In the genomic region with DNA sequence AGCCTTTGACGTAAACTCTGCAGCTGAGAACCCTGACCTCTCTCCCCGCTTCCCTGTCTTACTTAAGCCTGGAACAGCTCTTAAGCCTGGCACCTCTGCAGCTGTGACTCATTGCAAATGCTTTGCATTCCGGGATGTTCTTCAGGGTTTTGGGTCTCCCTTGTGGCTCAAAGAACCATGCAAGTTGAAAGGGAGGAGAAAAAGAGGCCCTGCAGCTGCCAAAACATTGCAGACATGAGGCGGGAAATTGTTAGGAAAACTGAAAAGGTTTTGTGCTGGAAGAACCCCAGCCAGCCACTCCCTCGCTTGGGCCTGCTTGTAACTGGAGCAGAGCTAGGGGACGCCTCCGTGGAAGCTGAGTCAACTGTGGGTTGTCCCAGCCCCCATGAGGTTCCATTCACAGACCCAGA, we compare ENCODE assay signal across 9 cellular contexts.
DNase-seq lines count a peak whose midpoint lies in the region; ATAC-seq and TF ChIP-seq lines count a peak whose summit lies in the region.
"Had no signal": no experiment of that assay in that cellular context is flagged by ENCODE, and none has a peak within 500 bp of the region (broad histone marks: within the 10 kb centered on the region; RNA-seq: fewer than 3 reads in every experiment).

No MANE protein-coding gene starts in this region.

- no peak overlapping the region for H3K4ac ChIP-seq in neuronal stem cell (ENCODE audit: low read length)

- no peak for ATAC-seq in activated CD4-positive, alpha-beta T cell treated with anti-CD3 and anti-CD28 coated beads for 36 hours

- no peak overlapping the region for H3K27ac Mint-ChIP-seq in activated CD4-positive, alpha-beta T cell treated with anti-CD3 and anti-CD28 coated beads for 36 hours

- no peak overlapping the region for H4K8ac ChIP-seq in neuronal stem cell (ENCODE audit: low read depth, low read length)

- H4K91ac ChIP-seq in neuronal stem cell (ENCODE audit: low read depth, low read length, poor library complexity), result no peak overlapping the region

- DNase-seq in AG09309 (ENCODE audit: low read depth) (peak; percentile 97), SHP77 treated with DMSO at 0.1 percent for 48 hours (lab: John Stamatoyannopoulos, UW) (peak; percentile 35), fibroblast of the conjunctiva (ENCODE audit: low read depth) (peak; percentile 97), neuronal stem cell (ENCODE audit: low spot score) (peak; percentile 56), NCI-H1930 (lab: John Stamatoyannopoulos, UW) (no peak), DMS153 (lab: John Stamatoyannopoulos, UW) (no peak)
- DNase-seq in stimulated activated CD4-positive, alpha-beta T cell treated with anti-CD3 and anti-CD28 coated beads, Interleukin-12 subunit alpha, Interleukin-12 subunit beta, amount 100 ng/mL, for 4 hours, result no peak
- no peak for DNase-seq in activated CD4-positive, alpha-beta T cell treated with anti-CD3 and anti-CD28 coated beads for 36 hours

- no peak overlapping the region for H3K9ac ChIP-seq in neuronal stem cell (ENCODE audit: low read depth, low read length, poor library complexity)

- no peak overlapping the region for H3K14ac ChIP-seq in neuronal stem cell (ENCODE audit: low read length)

- H3K4me2 ChIP-seq in neuronal stem cell (ENCODE audit: insufficient read depth, low read length, poor library complexity, severe bottlenecking), result no peak overlapping the region

- WGBS in neuronal stem cell (ENCODE audit: extremely low coverage in 2 of 2, insufficient read length in 2 of 2, insufficient replicate concordance in 1 of 2), 2 donors, result no CpG with 5 or more reads among the region's 7 CpGs

- H3K4me3 ChIP-seq in AG09309 (ENCODE audit: control insufficient read depth, low read depth, low read length) (no peak overlapping the region; the same call in 1 of the 2 replicates), neuronal stem cell (ENCODE audit: low read length in 2 of 2) (no peak overlapping the region)
- H3K4me3 ChIP-seq: skin epidermis had no signal

- POLR2A ChIA-PET in activated CD4-positive, alpha-beta T cell treated with anti-CD3 and anti-CD28 coated beads for 36 hours (lab: Charles Lee), result no interaction called here

- no peak overlapping the region for H3K18ac ChIP-seq in neuronal stem cell (ENCODE audit: low read length)

- H2BK120ac ChIP-seq in neuronal stem cell (ENCODE audit: low read depth, low read length), result no peak overlapping the region

- H3K27ac ChIP-seq in neuronal stem cell (replicated peaks; ENCODE audit: low read length), result peak overlapping the region; percentile 68

- H2AFZ ChIP-seq in neuronal stem cell (ENCODE audit: low read length), result peak overlapping the region; percentile 50

- no peaks in the 10 kb centered on the region for H3K4me1 Mint-ChIP-seq in activated CD4-positive, alpha-beta T cell treated with anti-CD3 and anti-CD28 coated beads for 36 hours

- no peaks in the 10 kb centered on the region for H3K36me3 ChIP-seq in neuronal stem cell (replicated peaks in 1 of 2; ENCODE audit: control insufficient read depth in 2 of 2, insufficient read depth in 2 of 2, low read length in 2 of 2)

- H3K23ac ChIP-seq in neuronal stem cell (ENCODE audit: low read depth, low read length, poor library complexity), result no peak overlapping the region

- H3K4me1 ChIP-seq in neuronal stem cell (ENCODE audit: control insufficient read depth in 2 of 2, insufficient read depth in 1 of 2, low read depth in 1 of 2, low read length in 2 of 2), result peaks cover 9 to 10% of the 10 kb centered on the region in 2 donors

- H2BK15ac ChIP-seq in neuronal stem cell (ENCODE audit: low read length), result no peak overlapping the region

- CTCF ChIA-PET in activated CD4-positive, alpha-beta T cell treated with anti-CD3 and anti-CD28 coated beads for 36 hours (lab: Charles Lee), result interaction anchor here (1.2 kb wide), 1 partner anchor 47 kb away, joined by 3 read pairs; no protein-coding TSS in a partner anchor

- peaks cover 8% of the 10 kb centered on the region for H3K27me3 Mint-ChIP-seq in activated CD4-positive, alpha-beta T cell treated with anti-CD3 and anti-CD28 coated beads for 36 hours

- no peak for TF ChIP-seq CTCF in AG09309 (IDR thresholded peaks at IDR 0.05; ENCODE audit: control insufficient read depth, insufficient read depth, low read depth, low read length, missing control alignments)

- no peak overlapping the region for H2BK12ac ChIP-seq in neuronal stem cell (ENCODE audit: low read length)

- no peak overlapping the region for H2AK5ac ChIP-seq in neuronal stem cell (ENCODE audit: low read depth, low read length)

- no peaks in the 10 kb centered on the region for H3K9me3 Mint-ChIP-seq in activated CD4-positive, alpha-beta T cell treated with anti-CD3 and anti-CD28 coated beads for 36 hours (ENCODE audit: low read depth)

- H3K79me1 ChIP-seq in neuronal stem cell (ENCODE audit: low read depth, low read length), result no peaks in the 10 kb centered on the region

- intact Hi-C loops in activated CD4-positive, alpha-beta T cell treated with anti-CD3 and anti-CD28 coated beads for 36 hours (cut with DNase I, micrococcal nuclease), result no loop called here

- H2BK5ac ChIP-seq in neuronal stem cell (ENCODE audit: low read length), result no peak overlapping the region

- no peaks in the 10 kb centered on the region for H3K36me3 Mint-ChIP-seq in activated CD4-positive, alpha-beta T cell treated with anti-CD3 and anti-CD28 coated beads for 36 hours (ENCODE audit: low read depth)

- no peaks in the 10 kb centered on the region for H3K9me3 ChIP-seq in neuronal stem cell (replicated peaks in 1 of 2; ENCODE audit: control insufficient read depth in 2 of 2, insufficient read depth in 1 of 2, low read depth in 1 of 2, low read length in 2 of 2)

- no peak overlapping the region for H3K4me3 Mint-ChIP-seq in activated CD4-positive, alpha-beta T cell treated with anti-CD3 and anti-CD28 coated beads for 36 hours

- no peaks in the 10 kb centered on the region for H3K27me3 ChIP-seq in neuronal stem cell (ENCODE audit: control insufficient read depth in 3 of 3, insufficient read depth in 3 of 3, low read depth in 1 of 3, low read length in 3 of 3)

Comparison
In these comparisons a context has a peak if more than half of its experiments do, and no peak if none do; other contexts are left out.
1. DNase-seq: peak in AG09309 (single experiment), SHP77 treated with DMSO at 0.1 percent for 48 hours (single experiment), fibroblast of the conjunctiva (single experiment) and neuronal stem cell (single experiment); none in stimulated activated CD4-positive, alpha-beta T cell treated with anti-CD3 and anti-CD28 coated beads, Interleukin-12 subunit alpha, Interleukin-12 subunit beta, amount 100 ng/mL, for 4 hours (single experiment), NCI-H1930 (0 of 2), activated CD4-positive, alpha-beta T cell treated with anti-CD3 and anti-CD28 coated beads for 36 hours (single experiment) and DMS153 (single experiment).